8 cellular contexts compared by ENCODE assay signal in genomic region chr6:146785001-146785585, GRCh38.
DNase-seq lines count a peak whose midpoint lies in the region; ATAC-seq and TF ChIP-seq lines count a peak whose summit lies in the region.

No MANE protein-coding gene starts in this region.

- DNase-seq in stimulated activated CD4-positive, alpha-beta T cell treated with anti-CD3 and anti-CD28 coated beads, Interleukin-1b, Interleukin-23, amount 100 ng/mL, for 48 hours, result peak; percentile 15
- DNase-seq in stimulated activated CD4-positive, alpha-beta T cell treated with anti-CD3 and anti-CD28 coated beads, Interleukin-12 subunit alpha, Interleukin-12 subunit beta, amount 100 ng/mL, for 4 hours, result no peak
- DNase-seq in NT2/D1 (ENCODE audit: low read depth, low spot score), result peak; percentile 23
- peak; percentile 41 for DNase-seq in myocyte (ENCODE audit: low read depth)
- no peak for DNase-seq in effector CD8-positive, alpha-beta T cell (lab: John Stamatoyannopoulos, UW)

- H3K27me3 Mint-ChIP-seq in brain, result no peaks in the 10 kb centered on the region

- TF ChIP-seq CTCF in brain (conservative IDR thresholded peaks at IDR 0.05), result peak; percentile 35 to 66

- no peaks in the 10 kb centered on the region for H3K36me3 ChIP-seq in NT2/D1 (ENCODE audit: insufficient read depth, insufficient read length, low read length)

- H3K27ac Mint-ChIP-seq in brain, result no peak overlapping the region

- no peaks in the 10 kb centered on the region for H3K9me3 ChIP-seq in NT2/D1 (ENCODE audit: insufficient read depth, low read length)

- peak; percentile 79 for ATAC-seq in GM21786 (IDR thresholded peaks at IDR 0.05; ENCODE audit: unreplicated experiment)

- H3K4me1 ChIP-seq in NT2/D1 (ENCODE audit: insufficient read depth, insufficient read length), result no peaks in the 10 kb centered on the region

- H3K4me3 Mint-ChIP-seq in brain, result no peak overlapping the region

- H3K9me3 Mint-ChIP-seq in brain, result no peaks in the 10 kb centered on the region

- H3K9ac ChIP-seq in NT2/D1 (ENCODE audit: insufficient read length, low read depth), result no peak overlapping the region

- peak; percentile 59 for TF ChIP-seq RAD21 in Ishikawa (IDR thresholded peaks at IDR 0.05; ENCODE audit: low read depth)

- H3K4me1 Mint-ChIP-seq in brain, result no peaks in the 10 kb centered on the region

- TF ChIP-seq EP300 in Ishikawa (IDR thresholded peaks at IDR 0.05; ENCODE audit: borderline replicate concordance), result no peak

- H3K36me3 Mint-ChIP-seq in brain, result no peaks in the 10 kb centered on the region

- no peak overlapping the region for H3K4me3 ChIP-seq in NT2/D1 (ENCODE audit: insufficient read length, low read depth)

- no peaks in the 10 kb centered on the region for H3K27me3 ChIP-seq in NT2/D1 (ENCODE audit: insufficient read depth, insufficient read length)

TF ChIP-seq in Ishikawa, 13 proteins besides CTCF, POLR2A, EP300 and RAD21:
- TF ChIP-seq NFIC (IDR thresholded peaks at IDR 0.05) (no peak), TAF1 (IDR thresholded peaks at IDR 0.05; ENCODE audit: low read depth) (no peak), EGR1 (IDR thresholded peaks at IDR 0.05) (no peak)

Comparison
In these comparisons a context has a peak if more than half of its experiments do, and no peak if none do; other contexts are left out.
1. DNase-seq: peak in stimulated activated CD4-positive, alpha-beta T cell treated with anti-CD3 and anti-CD28 coated beads, Interleukin-1b, Interleukin-23, amount 100 ng/mL, for 48 hours (single experiment), NT2/D1 (single experiment) and myocyte (single experiment); none in stimulated activated CD4-positive, alpha-beta T cell treated with anti-CD3 and anti-CD28 coated beads, Interleukin-12 subunit alpha, Interleukin-12 subunit beta, amount 100 ng/mL, for 4 hours (single experiment) and effector CD8-positive, alpha-beta T cell (single experiment).